15 cellular contexts compared by ENCODE assay signal in the genomic region with DNA sequence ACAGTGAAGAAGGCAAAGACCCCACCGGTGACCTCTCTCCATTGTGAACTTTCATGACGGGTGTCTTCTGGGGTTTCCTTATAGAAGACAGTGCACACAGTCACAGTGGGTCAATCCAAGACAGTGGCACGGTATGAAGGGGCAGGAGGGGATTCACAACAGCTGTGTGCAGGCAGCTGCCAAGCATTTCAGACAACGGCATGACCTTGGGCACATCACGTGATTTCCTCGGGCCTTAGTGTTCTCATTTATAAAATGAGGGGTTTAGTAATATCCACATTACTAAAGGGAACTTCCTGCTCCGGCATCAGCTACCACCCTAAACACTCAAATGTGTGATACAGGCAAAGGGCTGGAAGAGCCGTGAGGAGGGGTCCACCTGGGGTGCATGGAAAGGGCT. TPM values are rescaled to one million over a fixed set of nuclear protein-coding genes. Genes with fewer than 3 reads are reported as not detected.
A peak's percentile ranks its signal among the peaks of the same experiment; 100 is the strongest.
DNase-seq lines count a peak whose midpoint lies in the region; ATAC-seq and TF ChIP-seq lines count a peak whose summit lies in the region.
"Had no signal": no experiment of that assay in that cellular context is flagged by ENCODE, and none has a peak within 500 bp of the region (broad histone marks: within the 10 kb centered on the region; RNA-seq: fewer than 3 reads in every experiment).

No MANE protein-coding gene starts in this region.

- in situ Hi-C loops in brain microvascular endothelial cell (cut with HindIII; ENCODE audit: low pct_ligation_motif_present, low sequenced_read_pairs): no loop called here

- TF ChIP-seq POLR2A in upper lobe of left lung (IDR thresholded peaks at IDR 0.05): peak in 1 of 4 donors; percentile 39

- WGBS in endodermal cell (ENCODE audit: insufficient coverage in 1 of 2, insufficient read length in 1 of 2), 2 experiments: 91 to 93% methylated on average over 4 to 8 of the region's 8 CpGs
- 48 to 50% methylated on average over 8 of the region's 8 CpGs for WGBS in upper lobe of left lung, 2 donors

- no peaks in the 10 kb centered on the region for H3K27me3 Mint-ChIP-seq in T-helper 2 cell treated with Interferon-gamma antibody and Interleukin-4, amounts not matched to agents 5 μg/mL and 100 μg/mL, for 36 hours (ENCODE audit: low read depth)
- H3K27me3 Mint-ChIP-seq in endodermal cell (ENCODE audit: insufficient read depth): no peaks in the 10 kb centered on the region
- peaks cover 0 to 7% (median 0%) of the 10 kb centered on the region in 5 donors for H3K27me3 Mint-ChIP-seq in naive thymus-derived CD4-positive, alpha-beta T cell

- H3K4me1 Mint-ChIP-seq in T-helper 2 cell treated with Interferon-gamma antibody and Interleukin-4, amounts not matched to agents 5 μg/mL and 100 μg/mL, for 36 hours (ENCODE audit: low read depth): peaks cover 44% of the 10 kb centered on the region
- peaks cover 39% of the 10 kb centered on the region for H3K4me1 Mint-ChIP-seq in endodermal cell
- H3K4me1 Mint-ChIP-seq in naive thymus-derived CD4-positive, alpha-beta T cell: peaks cover 0 to 13% (median 0%) of the 10 kb centered on the region in 7 donors

- no peak overlapping the region for H3K4me3 Mint-ChIP-seq in T-helper 2 cell treated with Interferon-gamma antibody and Interleukin-4, amounts not matched to agents 5 μg/mL and 100 μg/mL, for 36 hours
- no peak overlapping the region for H3K4me3 Mint-ChIP-seq in endodermal cell
- no peak overlapping the region for H3K4me3 Mint-ChIP-seq in naive thymus-derived CD4-positive, alpha-beta T cell
- H3K4me3 Mint-ChIP-seq: stimulated activated naive CD8-positive, alpha-beta T cell treated with anti-CD3 and anti-CD28 coated beads, Interleukin-15, Interleukin-2, amounts not matched to agents 100 ng/mL and 50 ng/mL, for 24 hours had no signal

- TF ChIP-seq EP300 in upper lobe of left lung (IDR thresholded peaks at IDR 0.05): peak in 1 of 4 donors; percentile 22

- H3K4me1 ChIP-seq in endodermal cell (ENCODE audit: control insufficient read depth, insufficient read depth, low read length) (peaks cover 14% of the 10 kb centered on the region), upper lobe of left lung (peaks cover 0 to 19% (median 10%) of the 10 kb centered on the region in 4 donors)
- no peaks in the 10 kb centered on the region for H3K4me1 ChIP-seq in naive thymus-derived CD4-positive, alpha-beta T cell (ENCODE audit: control insufficient read depth in 2 of 2, insufficient read depth in 2 of 2, low read length in 2 of 2)

- H3K9me3 ChIP-seq in endodermal cell (ENCODE audit: control insufficient read depth, low read length): no peaks in the 10 kb centered on the region
- H3K9me3 ChIP-seq in naive thymus-derived CD4-positive, alpha-beta T cell (ENCODE audit: control insufficient read depth in 2 of 3, low read length in 3 of 3): no peaks in the 10 kb centered on the region
- no peaks in the 10 kb centered on the region for H3K9me3 ChIP-seq in upper lobe of left lung

- DNase-seq in T-helper 2 cell treated with Interferon-gamma antibody and Interleukin-4, amounts not matched to agents 5 μg/mL and 100 μg/mL, for 36 hours (ENCODE audit: low spot score): no peak
- DNase-seq in T-helper 2 cell (no peak), endodermal cell (no peak), upper lobe of left lung (peak in 1 of 2 donors; percentile 66), brain microvascular endothelial cell (no peak), NCI-H226 (no peak)
- DNase-seq in naive thymus-derived CD4-positive, alpha-beta T cell: no peak
- DNase-seq: activated naive CD4-positive, alpha-beta T cell treated with Interleukin-2 at 50 U/mL for 16 hours; KBM-7; NCI-H187 treated with DMSO at 0.1 percent for 48 hours; NCI-H526 treated with DMSO at 0.1 percent for 48 hours; SHP77 had no signal

- CTCF ChIA-PET in naive thymus-derived CD4-positive, alpha-beta T cell (lab: Charles Lee): no interaction called here

- H3K4me3 ChIP-seq in endodermal cell (ENCODE audit: low read length) (no peak overlapping the region), upper lobe of left lung (no peak overlapping the region), brain microvascular endothelial cell (ENCODE audit: low read depth, low read length) (no peak overlapping the region)
- H3K4me3 ChIP-seq in naive thymus-derived CD4-positive, alpha-beta T cell (ENCODE audit: low read length): no peak overlapping the region
- H3K4me3 ChIP-seq: GM23248 had no signal

- H3K9me3 Mint-ChIP-seq in T-helper 2 cell treated with Interferon-gamma antibody and Interleukin-4, amounts not matched to agents 5 μg/mL and 100 μg/mL, for 36 hours: no peaks in the 10 kb centered on the region
- no peaks in the 10 kb centered on the region for H3K9me3 Mint-ChIP-seq in endodermal cell
- H3K9me3 Mint-ChIP-seq in naive thymus-derived CD4-positive, alpha-beta T cell: peaks cover 0 to 4% (median 0%) of the 10 kb centered on the region in 11 donors
- H3K9me3 Mint-ChIP-seq: stimulated activated naive CD8-positive, alpha-beta T cell treated with anti-CD3 and anti-CD28 coated beads, Interleukin-15, Interleukin-2, amounts not matched to agents 100 ng/mL and 50 ng/mL, for 24 hours had no signal

- H3K27me3 ChIP-seq in endodermal cell (ENCODE audit: control insufficient read depth, insufficient read depth, low read length, poor library complexity, severe bottlenecking): no peaks in the 10 kb centered on the region
- no peaks in the 10 kb centered on the region for H3K27me3 ChIP-seq in naive thymus-derived CD4-positive, alpha-beta T cell (ENCODE audit: control insufficient read depth in 2 of 2, insufficient read depth in 2 of 2, low read length in 2 of 2)
- no peaks in the 10 kb centered on the region for H3K27me3 ChIP-seq in upper lobe of left lung
- peaks cover 5% of the 10 kb centered on the region for H3K27me3 ChIP-seq in brain microvascular endothelial cell (replicated peaks)

- peak overlapping the region; percentile 1 for H3K27ac Mint-ChIP-seq in T-helper 2 cell treated with Interferon-gamma antibody and Interleukin-4, amounts not matched to agents 5 μg/mL and 100 μg/mL, for 36 hours
- peak overlapping the region; percentile 35 for H3K27ac Mint-ChIP-seq in endodermal cell
- no peak overlapping the region for H3K27ac Mint-ChIP-seq in naive thymus-derived CD4-positive, alpha-beta T cell
- H3K27ac Mint-ChIP-seq: stimulated activated naive CD8-positive, alpha-beta T cell treated with anti-CD3 and anti-CD28 coated beads, Interleukin-15, Interleukin-2, amounts not matched to agents 100 ng/mL and 50 ng/mL, for 24 hours had no signal

- H3K36me3 ChIP-seq in endodermal cell (ENCODE audit: control insufficient read depth, insufficient read depth, low read length) (no peaks in the 10 kb centered on the region), upper lobe of left lung (peaks cover 0 to 2% (median 0%) of the 10 kb centered on the region in 4 donors), brain microvascular endothelial cell (replicated peaks) (no peaks in the 10 kb centered on the region)
- no peaks in the 10 kb centered on the region for H3K36me3 ChIP-seq in naive thymus-derived CD4-positive, alpha-beta T cell (ENCODE audit: control insufficient read depth in 2 of 3, insufficient read depth in 3 of 3, low read length in 3 of 3)

- H3K36me3 Mint-ChIP-seq in T-helper 2 cell treated with Interferon-gamma antibody and Interleukin-4, amounts not matched to agents 5 μg/mL and 100 μg/mL, for 36 hours (ENCODE audit: low read depth): peaks cover 4% of the 10 kb centered on the region
- peaks cover 34% of the 10 kb centered on the region for H3K36me3 Mint-ChIP-seq in endodermal cell (ENCODE audit: low read depth)
- H3K36me3 Mint-ChIP-seq in naive thymus-derived CD4-positive, alpha-beta T cell: peaks cover 0 to 5% (median 0%) of the 10 kb centered on the region in 5 donors

- H3K9ac ChIP-seq in endodermal cell (ENCODE audit: extremely low read depth, low read length, poor library complexity, severe bottlenecking): no peak overlapping the region
- H3K9ac ChIP-seq: GM23248 had no signal

- no peak overlapping the region for H3K27ac ChIP-seq in endodermal cell (ENCODE audit: low read depth, low read length)
- H3K27ac ChIP-seq in naive thymus-derived CD4-positive, alpha-beta T cell (ENCODE audit: low read depth, low read length): no peak overlapping the region
- H3K27ac ChIP-seq in upper lobe of left lung: peak overlapping the region; percentile 21 to 80 (median 77)
- H3K27ac ChIP-seq in brain microvascular endothelial cell: no peak overlapping the region

- POLR2A ChIA-PET in naive thymus-derived CD4-positive, alpha-beta T cell (lab: Charles Lee): no interaction called here

- intact Hi-C loops in naive thymus-derived CD4-positive, alpha-beta T cell (cut with micrococcal nuclease): no loop called here

- TF ChIP-seq CTCF in endodermal cell (conservative IDR thresholded peaks at IDR 0.05) (no peak), upper lobe of left lung (IDR thresholded peaks at IDR 0.05) (no peak), brain microvascular endothelial cell (IDR thresholded peaks at IDR 0.05; ENCODE audit: low read depth, low read length, missing control alignments) (no peak)

- ATAC-seq in naive thymus-derived CD4-positive, alpha-beta T cell: peak; percentile 36
- ATAC-seq in upper lobe of left lung (ENCODE audit: low FRiP score in 2 of 2): peak; percentile 58 to 70
- ATAC-seq in HG03280 (IDR thresholded peaks at IDR 0.05; ENCODE audit: unreplicated experiment): no peak

RNA-seq across cellular contexts. Expression of a gene that starts 42.9 kb away (rescaled TPM):
- total RNA-seq in endodermal cell (10 to 100 TPM; 71.7 to 90.6 TPM), upper lobe of left lung (100 to 1,000 TPM; 111 to 448 (median 149) TPM)
- 9.9 TPM for polyA plus RNA-seq in endodermal cell (2013, experiment 1 of 2)
- 8.1 TPM for polyA plus RNA-seq in endodermal cell (2013, experiment 2 of 2)
- total RNA-seq in naive thymus-derived CD4-positive, alpha-beta T cell: 10 to 100 TPM in 1 of 5 experiments, 1 to 10 TPM in 4; 1.8 to 47.2 (median 2.6) TPM
- polyA plus RNA-seq in naive thymus-derived CD4-positive, alpha-beta T cell: under 1 TPM; 0.17 to 0.91 TPM

Comparison
In these comparisons a context has a peak if more than half of its experiments do, and no peak if none do; other contexts are left out.
1. H3K27ac Mint-ChIP-seq: peak in T-helper 2 cell treated with Interferon-gamma antibody and Interleukin-4, amounts not matched to agents 5 μg/mL and 100 μg/mL, for 36 hours (single experiment) and endodermal cell (single experiment); none in naive thymus-derived CD4-positive, alpha-beta T cell (0 of 9).
2. H3K27ac ChIP-seq: peak in upper lobe of left lung (4 of 4); none in endodermal cell (single experiment), naive thymus-derived CD4-positive, alpha-beta T cell (single experiment) and brain microvascular endothelial cell (single experiment).